In the genomic region with DNA sequence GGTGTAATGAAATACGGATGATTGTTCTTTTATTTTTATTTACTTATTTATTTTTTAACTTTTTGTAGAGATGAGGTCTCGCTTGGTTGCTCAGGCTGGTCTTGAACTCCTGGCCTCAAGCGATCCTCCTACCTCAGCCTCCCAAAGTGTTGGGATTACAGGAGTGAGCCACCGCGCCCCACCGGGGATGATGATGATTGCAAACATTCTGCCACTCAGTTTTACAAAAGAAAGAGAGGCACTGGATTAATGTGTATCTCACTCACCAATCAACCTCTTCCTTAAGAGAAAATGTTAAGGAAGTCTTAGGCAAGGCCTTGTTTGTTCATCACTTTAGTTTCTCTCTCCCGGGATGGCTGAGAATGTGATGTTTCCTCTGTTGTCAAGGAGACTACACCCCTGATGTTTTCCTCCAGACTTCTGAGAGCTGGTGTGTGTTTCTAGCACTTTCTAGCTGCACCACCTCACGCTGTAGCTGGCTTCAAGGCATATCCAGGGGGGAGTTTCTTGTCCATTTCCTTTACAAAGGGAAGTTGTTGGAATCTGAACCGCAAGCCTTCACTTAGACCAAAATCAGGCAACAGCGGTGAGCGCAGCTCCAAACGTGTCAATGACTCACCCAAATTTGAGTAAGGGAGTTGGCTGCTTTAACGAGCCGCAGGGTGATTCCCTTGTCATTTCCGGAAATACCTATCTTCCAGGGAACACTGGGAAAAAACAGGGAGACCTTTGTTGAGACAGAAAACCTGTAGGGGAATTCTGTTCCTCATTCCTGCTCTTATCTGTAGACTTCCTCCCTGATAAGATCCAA, we compare ENCODE assay signal across 8 cellular contexts. TPM values are rescaled to one million over a fixed set of nuclear protein-coding genes. Genes with fewer than 3 reads are reported as not detected.
DNase-seq lines count a peak whose midpoint lies in the region; ATAC-seq and TF ChIP-seq lines count a peak whose summit lies in the region.

No MANE protein-coding gene starts in this region.

- no peaks in the 10 kb centered on the region for H3K9me3 ChIP-seq in Caco-2
- no peaks in the 10 kb centered on the region for H3K9me3 ChIP-seq in mucosa of rectum (ENCODE audit: control insufficient read depth in 2 of 2, low read length in 2 of 2)
- no peaks in the 10 kb centered on the region for H3K9me3 ChIP-seq in testis

- TF ChIP-seq CTCF in Caco-2 (IDR thresholded peaks at IDR 0.05; ENCODE audit: insufficient read depth in 1 of 2, low read depth in 1 of 2, low read length in 1 of 2, severe bottlenecking in 1 of 2, unreplicated experiment in 1 of 2): no peak
- no peak for TF ChIP-seq CTCF in NB4 (IDR thresholded peaks at IDR 0.05; ENCODE audit: low read depth, low read length)
- no peak for TF ChIP-seq CTCF in endothelial cell (IDR thresholded peaks at IDR 0.05; ENCODE audit: unreplicated experiment)
- TF ChIP-seq CTCF in testis (IDR thresholded peaks at IDR 0.05): no peak
- TF ChIP-seq CTCF in GM10248 (IDR thresholded peaks at IDR 0.05; ENCODE audit: control extremely low read depth, extremely low read depth, low read depth, missing control alignments): no peak

- H3K27ac Mint-ChIP-seq in Caco-2 (ENCODE audit: unreplicated experiment) (peak overlapping the region; percentile 99), endothelial cell (ENCODE audit: unreplicated experiment) (peak overlapping the region; percentile 99)
- H3K27ac Mint-ChIP-seq in activated CD8-positive, alpha-beta T cell treated with anti-CD3 and anti-CD28 coated beads, Interleukin-2, amount 10 ng/mL, durations not matched to agents 7 days and 5 days: peak overlapping the region; percentile 99

- DNase-seq in Caco-2 (peak; percentile 73 to 80), NB4 (ENCODE audit: low read depth) (peak; percentile 84), endothelial cell (ENCODE audit: low spot score) (peak; percentile 51), testis (peak; percentile 31), GM10248 (ENCODE audit: extremely low spot score) (no peak)
- peak; percentile 46 for DNase-seq in activated CD8-positive, alpha-beta T cell treated with anti-CD3 and anti-CD28 coated beads, Interleukin-2, amount 10 ng/mL, durations not matched to agents 7 days and 5 days

- BruUV-seq in Caco-2 (replicated peaks; lab: Mats Ljungman, UMichigan): TSS peak; percentile 37

- H3K27me3 ChIP-seq in Caco-2 (replicated peaks; ENCODE audit: control insufficient read depth, insufficient read depth, low read length) (no peaks in the 10 kb centered on the region), mucosa of rectum (ENCODE audit: control insufficient read depth in 2 of 2, insufficient read depth in 2 of 2, low read length in 2 of 2) (no peaks in the 10 kb centered on the region), testis (no peaks in the 10 kb centered on the region)

- H3K4me1 Mint-ChIP-seq in Caco-2 (ENCODE audit: low read depth, unreplicated experiment): peaks cover 9% of the 10 kb centered on the region
- H3K4me1 Mint-ChIP-seq in activated CD8-positive, alpha-beta T cell treated with anti-CD3 and anti-CD28 coated beads, Interleukin-2, amount 10 ng/mL, durations not matched to agents 7 days and 5 days (ENCODE audit: low read depth): peaks cover 62% of the 10 kb centered on the region
- peaks cover 46% of the 10 kb centered on the region for H3K4me1 Mint-ChIP-seq in endothelial cell (ENCODE audit: unreplicated experiment)

- peaks cover 76% of the 10 kb centered on the region for H3K36me3 Mint-ChIP-seq in Caco-2 (ENCODE audit: insufficient read depth, unreplicated experiment)
- H3K36me3 Mint-ChIP-seq in activated CD8-positive, alpha-beta T cell treated with anti-CD3 and anti-CD28 coated beads, Interleukin-2, amount 10 ng/mL, durations not matched to agents 7 days and 5 days (ENCODE audit: low read depth): peaks cover 56% of the 10 kb centered on the region
- H3K36me3 Mint-ChIP-seq in endothelial cell (ENCODE audit: low read depth, unreplicated experiment): peaks cover 41% of the 10 kb centered on the region

- H3K27me3 Mint-ChIP-seq in Caco-2 (ENCODE audit: insufficient read depth, unreplicated experiment) (no peaks in the 10 kb centered on the region), endothelial cell (ENCODE audit: unreplicated experiment) (peaks cover 17% of the 10 kb centered on the region)
- no peaks in the 10 kb centered on the region for H3K27me3 Mint-ChIP-seq in activated CD8-positive, alpha-beta T cell treated with anti-CD3 and anti-CD28 coated beads, Interleukin-2, amount 10 ng/mL, durations not matched to agents 7 days and 5 days (ENCODE audit: low read depth)

- TF ChIP-seq POLR2A in NB4 (IDR thresholded peaks at IDR 0.05; ENCODE audit: extremely low read depth, insufficient read length) (no peak), testis (IDR thresholded peaks at IDR 0.05) (no peak)

- CTCF ChIA-PET in Caco-2 (lab: Charles Lee) (no interaction called here), GM10248 (lab: Yijun Ruan, JAX) (interaction anchor here (1.0 to 6.8 kb wide), 3 partner anchors 25 to 56 kb away, joined by 3 to 31 read pairs (median 12); no protein-coding TSS in a partner anchor)
- CTCF ChIA-PET in activated CD8-positive, alpha-beta T cell treated with anti-CD3 and anti-CD28 coated beads, Interleukin-2, amount 10 ng/mL, durations not matched to agents 7 days and 5 days (lab: Charles Lee): interaction anchor here (1.0 to 1.8 kb wide), 2 partner anchors 56 to 149 kb away, joined by 3 to 12 read pairs; no protein-coding TSS in a partner anchor

- POLR2A ChIA-PET in Caco-2 (lab: Charles Lee) (no interaction called here), GM10248 (lab: Yijun Ruan, JAX) (no interaction called here)
- POLR2A ChIA-PET in activated CD8-positive, alpha-beta T cell treated with anti-CD3 and anti-CD28 coated beads, Interleukin-2, amount 10 ng/mL, durations not matched to agents 7 days and 5 days (lab: Charles Lee): interaction anchor here (1.2 to 4.2 kb wide), 5 partner anchors 12 to 150 kb away, joined by 4 to 12 read pairs (median 5); no protein-coding TSS in a partner anchor

- H3K4me3 Mint-ChIP-seq in Caco-2 (ENCODE audit: unreplicated experiment): peak overlapping the region; percentile 90
- H3K4me3 Mint-ChIP-seq in activated CD8-positive, alpha-beta T cell treated with anti-CD3 and anti-CD28 coated beads, Interleukin-2, amount 10 ng/mL, durations not matched to agents 7 days and 5 days: peak overlapping the region; percentile 95
- peak overlapping the region; percentile 95 for H3K4me3 Mint-ChIP-seq in endothelial cell (ENCODE audit: unreplicated experiment)

- ATAC-seq in activated CD8-positive, alpha-beta T cell treated with anti-CD3 and anti-CD28 coated beads, Interleukin-2, amount 10 ng/mL, durations not matched to agents 7 days and 5 days: no peak
- no peak for ATAC-seq in HG03354 (IDR thresholded peaks at IDR 0.05; ENCODE audit: poor library complexity, severe bottlenecking, unreplicated experiment)

- intact Hi-C loops in Caco-2 (cut with micrococcal nuclease; ENCODE audit: unreplicated experiment): loop anchor here (5.0 kb wide), 1 partner anchor 154 kb away; no protein-coding TSS in a partner anchor
- intact Hi-C loops in testis (cut with DNase I; ENCODE audit: low total_unique reads): no loop called here

- H3K27ac ChIP-seq in mucosa of rectum (ENCODE audit: low read depth in 2 of 2, low read length in 2 of 2) (peak overlapping the region; percentile 97 to 99), testis (peak overlapping the region; percentile 88 to 94)

- peaks cover 44% of the 10 kb centered on the region for H3K4me1 ChIP-seq in Caco-2
- H3K4me1 ChIP-seq in mucosa of rectum (ENCODE audit: control insufficient read depth in 2 of 2, insufficient read depth in 2 of 2, low read length in 2 of 2): peaks cover 44 to 47% of the 10 kb centered on the region in 2 donors
- H3K4me1 ChIP-seq in testis: peaks cover 29% of the 10 kb centered on the region

- H3K4me3 ChIP-seq in Caco-2 (ENCODE audit: low read depth, low read length) (peak overlapping the region; percentile 87), NB4 (ENCODE audit: low read depth, low read length) (peak overlapping the region; percentile 95), mucosa of rectum (ENCODE audit: low read length in 2 of 2) (peak overlapping the region; percentile 78 to 86), testis (no peak overlapping the region)

- H3K36me3 ChIP-seq in Caco-2 (ENCODE audit: control insufficient read depth, insufficient read depth, low read length) (peaks cover 10% of the 10 kb centered on the region), mucosa of rectum (ENCODE audit: control insufficient read depth in 2 of 2, insufficient read depth in 2 of 2, low read length in 2 of 2) (no peaks in the 10 kb centered on the region), testis (ENCODE audit: low read depth, missing control alignments) (no peaks in the 10 kb centered on the region)

- peak overlapping the region; percentile 87 to 98 for H3K9ac ChIP-seq in mucosa of rectum (ENCODE audit: low read depth in 1 of 2, low read length in 2 of 2)

- WGBS in testis, 2 donors: 34 to 35% methylated on average over 15 of the region's 15 CpGs

- H3K9me3 Mint-ChIP-seq in Caco-2 (ENCODE audit: unreplicated experiment) (no peaks in the 10 kb centered on the region), endothelial cell (ENCODE audit: unreplicated experiment) (no peaks in the 10 kb centered on the region)
- no peaks in the 10 kb centered on the region for H3K9me3 Mint-ChIP-seq in activated CD8-positive, alpha-beta T cell treated with anti-CD3 and anti-CD28 coated beads, Interleukin-2, amount 10 ng/mL, durations not matched to agents 7 days and 5 days (ENCODE audit: insufficient read depth)

RNA-seq across cellular contexts. Expression of gene LDLR, which starts 2.3 kb away (rescaled TPM):
- total RNA-seq in Caco-2 (2022) (68.9 and 83.4 TPM in 2 replicates), endothelial cell (ENCODE audit: unreplicated experiment) (158 TPM), testis (10 to 100 TPM; 12.5 to 19.0 TPM)
- total RNA-seq in activated CD8-positive, alpha-beta T cell treated with anti-CD3 and anti-CD28 coated beads, Interleukin-2, amount 10 ng/mL, durations not matched to agents 7 days and 5 days: 100 to 1,000 TPM; 117 to 123 TPM
- 20.1 TPM for polyA plus RNA-seq in testis (ENCODE audit: insufficient read depth, low read depth, low replicate concordance)

Comparison
In these comparisons a context has a peak if more than half of its experiments do, and no peak if none do; other contexts are left out.
1. H3K4me3 ChIP-seq: peak in Caco-2 (single experiment), NB4 (single experiment) and mucosa of rectum (2 of 2); none in testis (0 of 2).
2. Peak in every context shown above with its lines, with median percentiles within 50 percentile points of each other: H3K27ac Mint-ChIP-seq and H3K4me3 Mint-ChIP-seq.